Comparison of ENCODE assay signal across 8 cellular contexts in the genomic region with DNA sequence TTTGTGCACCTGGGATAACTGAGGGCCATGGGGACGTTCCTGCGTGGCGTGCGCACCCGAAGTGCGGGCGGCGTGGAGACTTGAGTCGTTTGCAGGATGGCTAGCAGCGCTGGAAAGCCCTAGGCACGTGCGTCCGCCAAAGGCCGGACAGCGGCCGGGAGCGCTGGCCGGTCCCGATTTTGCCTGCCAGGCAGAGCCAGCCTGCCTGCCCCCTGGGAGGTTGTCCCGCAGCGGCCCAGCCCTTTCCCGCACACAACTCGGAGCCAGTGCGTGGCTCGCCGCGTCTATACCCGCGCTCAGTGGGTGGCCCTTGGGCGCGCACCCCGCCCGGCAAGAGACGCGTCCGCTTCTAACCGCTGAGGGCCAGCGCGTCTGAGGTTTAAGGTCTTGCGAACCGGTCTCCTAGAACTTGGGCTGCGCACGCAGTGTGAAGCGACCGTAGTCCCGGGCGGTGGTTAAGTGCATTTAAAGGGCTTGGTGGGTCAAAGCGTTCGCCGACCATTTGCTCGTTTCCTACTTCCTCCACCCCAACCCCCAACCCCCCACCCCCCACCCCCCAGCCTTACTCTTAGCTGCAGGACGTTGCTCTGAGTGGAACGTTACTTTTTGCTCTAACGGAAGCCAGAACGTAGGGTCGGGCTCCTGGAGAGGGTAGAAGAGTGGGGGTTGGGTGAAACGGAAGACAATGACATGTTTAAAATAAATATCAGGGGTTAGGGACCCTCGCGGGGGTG. TPM values are rescaled to one million over a fixed set of nuclear protein-coding genes. Genes with fewer than 3 reads are reported as not detected.
A peak's percentile ranks its signal among the peaks of the same experiment; 100 is the strongest.
DNase-seq lines count a peak whose midpoint lies in the region; ATAC-seq and TF ChIP-seq lines count a peak whose summit lies in the region.

No MANE protein-coding gene starts in this region.

- H3K4me1 ChIP-seq in HUES48 (ENCODE audit: control insufficient read depth, insufficient read depth, low read length) (peaks cover 37% of the 10 kb centered on the region), body of pancreas (peaks cover 15% of the 10 kb centered on the region)

- WGBS in body of pancreas, 2 donors, result 1 to 2% methylated on average over 11 to 58 of the region's 59 CpGs

- H3K9me3 ChIP-seq in HUES48 (ENCODE audit: control insufficient read depth, insufficient read depth, low read length) (no peaks in the 10 kb centered on the region; the same call in 1 of the 2 replicates), body of pancreas (no peaks in the 10 kb centered on the region)

- H3K9ac ChIP-seq in HUES48 (ENCODE audit: low read depth, low read length), result peak overlapping the region; percentile 100

- peaks cover 30% of the 10 kb centered on the region for H3K36me3 ChIP-seq in HUES48 (ENCODE audit: control insufficient read depth, insufficient read depth, low read length)
- H3K36me3 ChIP-seq in body of pancreas (replicated peaks in 1 of 2; ENCODE audit: insufficient read depth in 1 of 2, low read depth in 2 of 2), result no peaks in the 10 kb centered on the region

- intact Hi-C loops in body of pancreas (cut with DNase I), result no loop called here

- TF ChIP-seq CTCF in RWPE1 (conservative IDR thresholded peaks at IDR 0.05; ENCODE audit: low read depth) (no peak), body of pancreas (IDR thresholded peaks at IDR 0.05) (no peak)

- peak; percentile 28 for ATAC-seq in GM21447 (IDR thresholded peaks at IDR 0.05; ENCODE audit: unreplicated experiment)
- peak; percentile 52 for ATAC-seq in body of pancreas
- ATAC-seq in HG03565 (IDR thresholded peaks at IDR 0.05; ENCODE audit: unreplicated experiment), result no peak

- CTCF ChIA-PET in RWPE1 (lab: Yijun Ruan, JAX), result interaction anchor here (0.6 kb wide), 1 partner anchor 144 kb away, joined by 5 read pairs; no protein-coding TSS in a partner anchor

- H3K27ac ChIP-seq in HUES48 (ENCODE audit: low read depth, low read length) (peak overlapping the region; percentile 94), RWPE1 (peak overlapping the region; percentile 89), body of pancreas (no peak overlapping the region)

- H3K27me3 ChIP-seq in HUES48 (ENCODE audit: control insufficient read depth, insufficient read depth, low read length), result no peaks in the 10 kb centered on the region
- peaks cover 0 to 19% of the 10 kb centered on the region in 2 donors for H3K27me3 ChIP-seq in body of pancreas

- TF ChIP-seq POLR2A in body of pancreas (IDR thresholded peaks at IDR 0.05), result no peak

- peak; percentile 73 for DNase-seq in ELF-1 (ENCODE audit: low read depth, low spot score)
- peak; percentile 44 for DNase-seq in RWPE1 (ENCODE audit: low spot score)
- DNase-seq in body of pancreas, result peak; percentile 26 to 41 (median 34)
- DNase-seq in iris pigment epithelial cell (ENCODE audit: low read depth), result peak; percentile 72
- DNase-seq in stimulated activated CD4-positive, alpha-beta T cell treated with anti-CD3 and anti-CD28 coated beads, Interleukin-1b, Interleukin-23, amount 100 ng/mL, for 48 hours, result peak; percentile 31

- peak overlapping the region; percentile 87 for H3K4me3 ChIP-seq in HUES48 (ENCODE audit: low read depth, low read length)
- H3K4me3 ChIP-seq in body of pancreas, result peak overlapping the region; percentile 14 to 55

- POLR2A ChIA-PET in RWPE1 (lab: Yijun Ruan, JAX; ENCODE audit: low non-redundant PET), result no interaction called here

RNA-seq across cellular contexts. Expression of a gene that starts 0.6 kb away (rescaled TPM):
- 1 to 10 TPM; 3.1 to 3.6 TPM for total RNA-seq in body of pancreas

Comparison
In these comparisons a context has a peak if more than half of its experiments do, and no peak if none do; other contexts are left out.
1. H3K27ac ChIP-seq: peak in HUES48 (single experiment) and RWPE1 (single experiment); none in body of pancreas (0 of 4).
2. Peak in every context shown above with its lines, with median percentiles within 50 percentile points of each other: DNase-seq.